In genomic region chr9:117492476-117492875, GRCh38 we compare ENCODE assay signal across 24 cellular contexts.
"Had no signal": no experiment of that assay in that cellular context is flagged by ENCODE, and none has a peak within 500 bp of the region (broad histone marks: within the 10 kb centered on the region; RNA-seq: fewer than 3 reads in every experiment).

No MANE protein-coding gene starts in this region.

- H3K4me3 Mint-ChIP-seq: activated B cell treated with CpG ODN at 0.5 μM for 24 hours; activated CD4-positive, alpha-beta memory T cell treated with anti-CD3 and anti-CD28 coated beads, Interleukin-2, amount 10 ng/mL, durations not matched to agents 7 days and 5 days; activated CD8-positive, alpha-beta memory T cell treated with anti-CD3 and anti-CD28 coated beads, Interleukin-2, amount 10 ng/mL, durations not matched to agents 7 days and 5 days; central memory CD8-positive, alpha-beta T cell; effector memory CD8-positive, alpha-beta T cell; memory B cell; stimulated activated effector memory CD8-positive, alpha-beta T cell treated with anti-CD3 and anti-CD28 coated beads, Interleukin-12 subunit alpha, Interleukin-12 subunit beta, amount 100 ng/mL, for 72 hours; stimulated activated naive CD8-positive, alpha-beta T cell treated with anti-CD3 and anti-CD28 coated beads, Interleukin-15, amount 100 ng/mL, for 72 hours; T-helper 1 cell treated with Interleukin-12 subunit alpha and Interleukin-12 subunit beta and Interleukin-4 antibody, amounts not matched to agents 30 μg/mL and 1 μg/mL, for 36 hours had no signal

- H3K36me3 ChIP-seq: prostate gland, upper lobe of left lung had no signal

- H3K27ac ChIP-seq: prostate gland, skin epidermis, upper lobe of left lung had no signal

- H3K4me3 ChIP-seq: hepatocyte, mucosa of descending colon, prostate gland, skin epidermis, upper lobe of left lung had no signal

- H3K79me2 ChIP-seq: hepatocyte had no signal

- H3K4me1 Mint-ChIP-seq: activated B cell treated with CpG ODN at 0.5 μM for 24 hours; activated CD8-positive, alpha-beta memory T cell treated with anti-CD3 and anti-CD28 coated beads, Interleukin-2, amount 10 ng/mL, durations not matched to agents 7 days and 5 days; central memory CD8-positive, alpha-beta T cell; stimulated activated effector memory CD8-positive, alpha-beta T cell treated with anti-CD3 and anti-CD28 coated beads, Interleukin-12 subunit alpha, Interleukin-12 subunit beta, amount 100 ng/mL, for 72 hours; stimulated activated naive CD8-positive, alpha-beta T cell treated with anti-CD3 and anti-CD28 coated beads, Interleukin-15, amount 100 ng/mL, for 72 hours had no signal

- H3K4me1 ChIP-seq: prostate gland had no signal

- H3K9me3 Mint-ChIP-seq: activated CD4-positive, alpha-beta memory T cell treated with anti-CD3 and anti-CD28 coated beads, Interleukin-2, amount 10 ng/mL, durations not matched to agents 7 days and 5 days had no signal

- DNase-seq: activated B cell treated with CpG ODN at 0.5 μM for 24 hours; activated CD4-positive, alpha-beta memory T cell treated with anti-CD3 and anti-CD28 coated beads, Interleukin-2, amount 10 ng/mL, durations not matched to agents 7 days and 5 days; activated CD4-positive, alpha-beta T cell treated with anti-CD3 and anti-CD28 coated beads for 48 hours; activated CD8-positive, alpha-beta memory T cell treated with anti-CD3 and anti-CD28 coated beads, Interleukin-2, amount 10 ng/mL, durations not matched to agents 7 days and 5 days; activated gamma-delta T cell treated with Interleukin-2 at 50 U/mL for 16 hours; activated T-cell treated with anti-CD3 and anti-CD28 coated beads for 4 hours; effector memory CD8-positive, alpha-beta T cell; foreskin melanocyte; glutamatergic neuron; left ventricle myocardium superior; mucosa of descending colon; right cardiac atrium; stimulated activated CD4-positive, alpha-beta T cell treated with anti-CD3 and anti-CD28 coated beads, Interleukin-1b, Interleukin-23, amount 100 ng/mL, for 48 hours; stimulated activated naive CD8-positive, alpha-beta T cell treated with anti-CD3 and anti-CD28 coated beads, Interleukin-15, amount 100 ng/mL, for 72 hours; T1000; upper lobe of left lung had no signal

- H3K9me3 ChIP-seq: mucosa of descending colon, prostate gland, upper lobe of left lung had no signal

- H3K27me3 ChIP-seq: hepatocyte, upper lobe of left lung had no signal

- H3K27ac Mint-ChIP-seq: activated B cell treated with CpG ODN at 0.5 μM for 24 hours; activated CD4-positive, alpha-beta memory T cell treated with anti-CD3 and anti-CD28 coated beads, Interleukin-2, amount 10 ng/mL, durations not matched to agents 7 days and 5 days; activated CD8-positive, alpha-beta memory T cell treated with anti-CD3 and anti-CD28 coated beads, Interleukin-2, amount 10 ng/mL, durations not matched to agents 7 days and 5 days; activated naive CD4-positive, alpha-beta T cell treated with anti-CD3 and anti-CD28 coated beads, Interleukin-2, amount 50 U/mL, for 72 hours; effector memory CD8-positive, alpha-beta T cell; memory B cell; stimulated activated effector memory CD8-positive, alpha-beta T cell treated with anti-CD3 and anti-CD28 coated beads, Interleukin-12 subunit alpha, Interleukin-12 subunit beta, amount 100 ng/mL, for 72 hours; stimulated activated naive CD8-positive, alpha-beta T cell treated with anti-CD3 and anti-CD28 coated beads, Interleukin-15, amount 100 ng/mL, for 72 hours; T-helper 1 cell treated with Interleukin-12 subunit alpha and Interleukin-12 subunit beta and Interleukin-4 antibody, amounts not matched to agents 30 μg/mL and 1 μg/mL, for 36 hours had no signal

- H3K27me3 Mint-ChIP-seq: activated CD4-positive, alpha-beta memory T cell treated with anti-CD3 and anti-CD28 coated beads, Interleukin-2, amount 10 ng/mL, durations not matched to agents 7 days and 5 days; activated CD8-positive, alpha-beta memory T cell treated with anti-CD3 and anti-CD28 coated beads, Interleukin-2, amount 10 ng/mL, durations not matched to agents 7 days and 5 days; central memory CD8-positive, alpha-beta T cell; effector memory CD8-positive, alpha-beta T cell had no signal

- H3K36me3 Mint-ChIP-seq: activated CD8-positive, alpha-beta memory T cell treated with anti-CD3 and anti-CD28 coated beads, Interleukin-2, amount 10 ng/mL, durations not matched to agents 7 days and 5 days; memory B cell; stimulated activated effector memory CD8-positive, alpha-beta T cell treated with anti-CD3 and anti-CD28 coated beads, Interleukin-12 subunit alpha, Interleukin-12 subunit beta, amount 100 ng/mL, for 72 hours had no signal
